24 cellular contexts compared by ENCODE assay signal in genomic region chr1:156832434-156832833, GRCh38. TPM values are rescaled to one million over a fixed set of nuclear protein-coding genes. Genes with fewer than 3 reads are reported as not detected.
DNase-seq lines count a peak whose midpoint lies in the region; ATAC-seq, FAIRE-seq and TF ChIP-seq lines count a peak whose summit lies in the region.
"Had no signal": no experiment of that assay in that cellular context is flagged by ENCODE, and none has a peak within 500 bp of the region (broad histone marks: within the 10 kb centered on the region; RNA-seq: fewer than 3 reads in every experiment).

No MANE protein-coding gene starts in this region.

- H3K27ac ChIP-seq in WERI-Rb-1 (no peak overlapping the region), H1 (ENCODE audit: low read depth, low read length) (no peak overlapping the region), prostate gland (no peak overlapping the region)
- H3K27ac ChIP-seq: GM23248, KMS-11, PC-9, RWPE1 had no signal

- TF ChIP-seq POLR2A in H1 (IDR thresholded peaks at IDR 0.05; ENCODE audit: control extremely low read depth in 1 of 2, low read depth in 2 of 2, low read length in 2 of 2) (no peak), prostate gland (IDR thresholded peaks at IDR 0.05) (no peak)

- H2BK5ac ChIP-seq in H1 (ENCODE audit: low read depth, low read length), result no peak overlapping the region

- FAIRE-seq in H1 (lab: Jason Lieb, UNC), result no peak
- FAIRE-seq: G401.6 had no signal

- no peak for TF ChIP-seq EP300 in H1 (IDR thresholded peaks at IDR 0.05; ENCODE audit: borderline replicate concordance in 1 of 2, low read depth in 2 of 2, low read length in 2 of 2)

- no peak for DNase-seq in activated CD4-positive, alpha-beta T cell treated with anti-CD3 and anti-CD28 coated beads, Interleukin-2, amount 10 ng/mL, durations not matched to agents 24 days and 14 days
- no peak for DNase-seq in activated CD4-positive, alpha-beta T cell treated with anti-CD3 and anti-CD28 coated beads for 1 hour
- DNase-seq in WERI-Rb-1, result no peak
- DNase-seq in H1 (ENCODE audit: low read depth in 1 of 2, low spot score in 2 of 2), result no peak
- peak; percentile 3 for DNase-seq in posterior vena cava (ENCODE audit: low spot score)
- no peak for DNase-seq in prostate gland (ENCODE audit: low spot score)
- no peak for DNase-seq in NAMALWA (ENCODE audit: low spot score)
- DNase-seq: 8988T; BE2C; CD4-positive, CD25-positive, alpha-beta regulatory T cell; COR-L47; DMS 273 treated with DMSO at 0.1 percent for 48 hours; DND-41; GM23248; MV-4-11; NCI-H1417; NCI-H187; NCI-H2107; NCI-H524 treated with DMSO at 0.1 percent for 48 hours; PC-9 had no signal

- no peak overlapping the region for H4K5ac ChIP-seq in H1 (ENCODE audit: insufficient read length, low read depth, low read length)

- WGBS in H1 (ENCODE audit: extremely low coverage in 1 of 2, insufficient coverage in 1 of 2, insufficient read length in 1 of 2, insufficient replicate concordance in 2 of 2, low coverage in 1 of 2, low lambda C conversion rate in 2 of 2, missing lambda C conversion rate in 1 of 2), 2 experiments, result 65% methylated on average over 5 of the region's 5 CpGs; no CpG with 5 or more reads in 1 of the 2 experiments
- WGBS in prostate gland, result 74% methylated on average over 5 of the region's 5 CpGs

- no peak overlapping the region for H3K18ac ChIP-seq in H1 (ENCODE audit: extremely low read depth, low read length)

- no peaks in the 10 kb centered on the region for H3K9me3 Mint-ChIP-seq in activated CD4-positive, alpha-beta T cell treated with anti-CD3 and anti-CD28 coated beads, Interleukin-2, amount 10 ng/mL, durations not matched to agents 24 days and 14 days
- H3K9me3 Mint-ChIP-seq: CD4-positive, CD25-positive, alpha-beta regulatory T cell had no signal

- H2AFZ ChIP-seq in H1 (ENCODE audit: low read length), result no peak overlapping the region
- H2AFZ ChIP-seq: GM23248, PC-9 had no signal

- TF ChIP-seq CTCF in WERI-Rb-1 (IDR thresholded peaks at IDR 0.05; ENCODE audit: low read depth, low read length) (0 out of 2 replicates have a peak, but pooled peaks have one; percentile 34), H1 (IDR thresholded peaks at IDR 0.05; ENCODE audit: control extremely low read depth in 1 of 3, insufficient read depth in 1 of 3, low read depth in 1 of 3, low read length in 3 of 3) (peak in 1 of 3 experiments; percentile 15; a peak in 1 of 4 replicates), prostate gland (IDR thresholded peaks at IDR 0.05) (no peak)

- POLR2A ChIA-PET in H1 (lab: Charles Lee; ENCODE audit: partially characterized antibody), result interaction anchor here (1.4 kb wide), 1 partner anchor 18 kb away, joined by 4 read pairs; no protein-coding TSS in a partner anchor

- intact Hi-C loops in activated CD4-positive, alpha-beta T cell treated with anti-CD3 and anti-CD28 coated beads, Interleukin-2, amount 10 ng/mL, durations not matched to agents 24 days and 14 days (cut with micrococcal nuclease), result no loop called here
- intact Hi-C loops in posterior vena cava (cut with DNase I) (no loop called here), prostate gland (cut with DNase I) (no loop called here)

- H3K23me2 ChIP-seq in H1 (ENCODE audit: low read depth, low read length), result no peaks in the 10 kb centered on the region

- peak overlapping the region; percentile 31; the same call in 1 of the 2 replicates for H2BK15ac ChIP-seq in H1 (ENCODE audit: low read length)

- no peak overlapping the region for H2BK120ac ChIP-seq in H1 (replicated peaks; ENCODE audit: low read depth, low read length)

- H2BK20ac ChIP-seq in H1 (ENCODE audit: low read length), result no peak overlapping the region

- H3K4me1 Mint-ChIP-seq in activated CD4-positive, alpha-beta T cell treated with anti-CD3 and anti-CD28 coated beads, Interleukin-2, amount 10 ng/mL, durations not matched to agents 24 days and 14 days, result peaks cover 52% of the 10 kb centered on the region

- no peak for ATAC-seq in HG02798 (IDR thresholded peaks at IDR 0.05; ENCODE audit: poor library complexity, unreplicated experiment)

- no peaks in the 10 kb centered on the region for H3K79me2 ChIP-seq in H1 (ENCODE audit: control insufficient read depth in 1 of 2, insufficient read depth in 2 of 2, low read length in 2 of 2)

- H3K79me1 ChIP-seq in H1 (ENCODE audit: low read depth, low read length), result no peaks in the 10 kb centered on the region

- H3K4me3 ChIP-seq in WERI-Rb-1 (ENCODE audit: low read depth, low read length) (no peak overlapping the region), H1 (ENCODE audit: extremely low read depth in 1 of 4, insufficient read depth in 2 of 4, low read depth in 3 of 4, low read length in 4 of 4) (no peak overlapping the region), prostate gland (no peak overlapping the region)
- H3K4me3 ChIP-seq: GM23248, PC-9 had no signal

- H3K27me3 Mint-ChIP-seq in activated CD4-positive, alpha-beta T cell treated with anti-CD3 and anti-CD28 coated beads, Interleukin-2, amount 10 ng/mL, durations not matched to agents 24 days and 14 days, result no peaks in the 10 kb centered on the region
- H3K27me3 Mint-ChIP-seq: CD4-positive, CD25-positive, alpha-beta regulatory T cell had no signal

- H3K36me3 ChIP-seq in WERI-Rb-1 (no peaks in the 10 kb centered on the region), H1 (ENCODE audit: control insufficient read depth in 2 of 4, insufficient read depth in 4 of 4, low read length in 3 of 4) (no peaks in the 10 kb centered on the region), prostate gland (no peaks in the 10 kb centered on the region)
- H3K36me3 ChIP-seq: BE2C had no signal

- H4K20me1 ChIP-seq in H1 (replicated peaks in 1 of 2; ENCODE audit: control insufficient read depth in 1 of 2, insufficient read depth in 2 of 2, low read length in 2 of 2), result no peaks in the 10 kb centered on the region

- H3K27ac Mint-ChIP-seq in activated CD4-positive, alpha-beta T cell treated with anti-CD3 and anti-CD28 coated beads, Interleukin-2, amount 10 ng/mL, durations not matched to agents 24 days and 14 days, result peak overlapping the region; percentile 2
- H3K27ac Mint-ChIP-seq: CD4-positive, CD25-positive, alpha-beta regulatory T cell had no signal

- H3K9me3 ChIP-seq in WERI-Rb-1 (ENCODE audit: severe bottlenecking), result no peaks in the 10 kb centered on the region
- H3K9me3 ChIP-seq in H1 (ENCODE audit: insufficient read depth in 2 of 2, low read depth in 1 of 2, low read length in 1 of 2), result no peaks in the 10 kb centered on the region
- no peaks in the 10 kb centered on the region for H3K9me3 ChIP-seq in prostate gland
- H3K9me3 ChIP-seq: BE2C had no signal

- no peak overlapping the region for H2BK12ac ChIP-seq in H1 (ENCODE audit: low read depth, low read length)

- no peak overlapping the region for H3K4ac ChIP-seq in H1 (replicated peaks; ENCODE audit: insufficient read length, low read depth, low read length)

- H3K14ac ChIP-seq in H1 (ENCODE audit: insufficient read length), result no peak overlapping the region

- H3K4me3 Mint-ChIP-seq in activated CD4-positive, alpha-beta T cell treated with anti-CD3 and anti-CD28 coated beads, Interleukin-2, amount 10 ng/mL, durations not matched to agents 24 days and 14 days, result no peak overlapping the region
- H3K4me3 Mint-ChIP-seq: CD4-positive, CD25-positive, alpha-beta regulatory T cell had no signal

- no peak overlapping the region for H3K56ac ChIP-seq in H1 (replicated peaks; ENCODE audit: insufficient read length, low read depth, low read length)

- no peak overlapping the region for H4K91ac ChIP-seq in H1 (replicated peaks; ENCODE audit: insufficient read length, low read length)

- no peak overlapping the region for H3K4me2 ChIP-seq in H1 (ENCODE audit: insufficient read depth in 1 of 2, low read depth in 2 of 2, low read length in 2 of 2)
- H3K4me2 ChIP-seq: KMS-11, PC-9 had no signal

- TF ChIP-seq RAD21 in H1 (IDR thresholded peaks at IDR 0.05 in 1 of 2, conservative IDR thresholded peaks at IDR 0.05 in 1 of 2; ENCODE audit: low read depth in 2 of 2, low read length in 2 of 2), result 0 out of 4 replicates have a peak, but pooled peaks of 1 of the 2 experiments have one; percentile 3

- H4K8ac ChIP-seq in H1 (ENCODE audit: extremely low read depth, insufficient read depth, low read length), result no peak overlapping the region

- H3K9ac ChIP-seq in H1 (replicated peaks in 1 of 4; ENCODE audit: extremely low read depth in 1 of 4, low read depth in 3 of 4, low read length in 3 of 4), result no peak overlapping the region
- H3K9ac ChIP-seq: GM23248, KMS-11 had no signal

- H3K27me3 ChIP-seq in WERI-Rb-1 (ENCODE audit: insufficient read depth, low read depth, severe bottlenecking), result no peaks in the 10 kb centered on the region
- peaks cover 0 to 14% (median 7%) of the 10 kb centered on the region in 4 experiments; a peak in 5 of 7 replicates for H3K27me3 ChIP-seq in H1 (replicated peaks in 1 of 4; ENCODE audit: control insufficient read depth in 3 of 4, extremely low read depth in 1 of 4, insufficient read depth in 3 of 4, low read length in 3 of 4)
- no peaks in the 10 kb centered on the region for H3K27me3 ChIP-seq in prostate gland (replicated peaks; ENCODE audit: insufficient read depth)
- H3K27me3 ChIP-seq: BE2C had no signal

- CTCF ChIA-PET in H1 (lab: Charles Lee; ENCODE audit: partially characterized antibody), result interaction anchor here (1.0 to 22.0 kb wide), 8 partner anchors 11 to 205 kb away, joined by 3 to 556 read pairs (median 11); partner anchors contain the start of genes INSRR, LRRC71, NTRK1 and PEAR1

- H3K36me3 Mint-ChIP-seq in activated CD4-positive, alpha-beta T cell treated with anti-CD3 and anti-CD28 coated beads, Interleukin-2, amount 10 ng/mL, durations not matched to agents 24 days and 14 days (ENCODE audit: low read depth), result no peaks in the 10 kb centered on the region
- H3K36me3 Mint-ChIP-seq: CD4-positive, CD25-positive, alpha-beta regulatory T cell had no signal

- H2AK5ac ChIP-seq in H1 (ENCODE audit: low read depth, low read length), result no peak overlapping the region

- H3K4me1 ChIP-seq in H1 (replicated peaks in 1 of 4; ENCODE audit: control insufficient read depth in 3 of 4, insufficient read depth in 4 of 4, low read length in 3 of 4), result no peaks in the 10 kb centered on the region
- no peaks in the 10 kb centered on the region for H3K4me1 ChIP-seq in prostate gland (replicated peaks)
- H3K4me1 ChIP-seq: BE2C had no signal

- no peak overlapping the region for H3K23ac ChIP-seq in H1 (ENCODE audit: insufficient read length)

RNA-seq across cellular contexts. Expression of gene SH2D2A, which starts 15.8 kb away (rescaled TPM):
- total RNA-seq in activated CD4-positive, alpha-beta T cell treated with anti-CD3 and anti-CD28 coated beads, Interleukin-2, amount 10 ng/mL, durations not matched to agents 24 days and 14 days, result 277 and 282 TPM in 2 replicates
- 3.3 and 4.5 TPM in 2 replicates for total RNA-seq in H1 (2021; fragmentation: NEBNext Ultra II Directional; extraction: Animal tissue kit (Norgen Biotek cat#: 25700))
- 7.9 and 13.7 TPM in 2 replicates for polyA plus RNA-seq in H1 (2011; rRNA removed)
- 10.1 TPM for polyA plus RNA-seq in H1 (2011; cell fraction: cytosol; rRNA removed)
- polyA plus RNA-seq in H1 (2011; cell fraction: nucleus; rRNA removed), result 8.8 TPM
- 3.1 to 8.0 TPM (median 5.5 TPM) in 4 replicates for polyA plus RNA-seq in H1 (2012, experiment 1 of 2)
- polyA plus RNA-seq in H1 (2012, experiment 2 of 2), result 4.7 TPM
- 5.7 TPM for polyA plus RNA-seq in H1 (2013, experiment 1 of 2)
- polyA plus RNA-seq in H1 (2013, experiment 2 of 2), result 5.3 TPM
- polyA minus RNA-seq in H1 (2011; rRNA and poly(A)+ RNA removed), result 0.57 and 0.78 TPM in 2 replicates
- 5.1 TPM for polyA minus RNA-seq in H1 (2011; cell fraction: cytosol; rRNA and poly(A)+ RNA removed)
- polyA minus RNA-seq in H1 (2011; cell fraction: nucleus; rRNA and poly(A)+ RNA removed), result 4.6 TPM
- 1 to 10 TPM; 3.2 to 3.4 TPM for total RNA-seq in posterior vena cava
- total RNA-seq in prostate gland, result under 1 TPM in 1 of 2 donors, not detected in 1; 0.80 TPM
- total RNA-seq: GM23248 had no signal

RNA-seq across cellular contexts. Expression of gene INSRR, which starts 26.5 kb away (rescaled TPM):
- total RNA-seq in activated CD4-positive, alpha-beta T cell treated with anti-CD3 and anti-CD28 coated beads, Interleukin-2, amount 10 ng/mL, durations not matched to agents 24 days and 14 days, result 0.68 and 0.71 TPM in 2 replicates
- not detected in 2 replicates for total RNA-seq in H1 (2021; fragmentation: NEBNext Ultra II Directional; extraction: Animal tissue kit (Norgen Biotek cat#: 25700))
- 0.02 TPM in 2 replicates for polyA plus RNA-seq in H1 (2011; rRNA removed)
- polyA plus RNA-seq in H1 (2011; cell fraction: cytosol; rRNA removed), result not detected
- 0.17 TPM for polyA plus RNA-seq in H1 (2011; cell fraction: nucleus; rRNA removed)
- polyA plus RNA-seq in H1 (2012, experiment 1 of 2), result 0.03 to 0.04 TPM in 2 of 4 replicates, not detected in the others
- 0.03 TPM for polyA plus RNA-seq in H1 (2012, experiment 2 of 2)
- polyA plus RNA-seq in H1 (2013, experiment 1 of 2), result not detected
- polyA plus RNA-seq in H1 (2013, experiment 2 of 2), result under 0.01 TPM
- polyA minus RNA-seq in H1 (2011; rRNA and poly(A)+ RNA removed), result 0.07 TPM in 1 of 2 replicates, not detected in the other
- polyA minus RNA-seq in H1 (2011; cell fraction: cytosol; rRNA and poly(A)+ RNA removed), result not detected
- 0.10 TPM for polyA minus RNA-seq in H1 (2011; cell fraction: nucleus; rRNA and poly(A)+ RNA removed)
- total RNA-seq in posterior vena cava (under 1 TPM; 0.19 to 0.23 TPM), prostate gland (1 to 10 TPM in 1 of 2 donors, under 1 TPM in 1; 0.18 to 3.0 TPM)
- total RNA-seq: GM23248, PC-9 had no signal
- polyA plus RNA-seq: CD4-positive, CD25-positive, alpha-beta regulatory T cell had no signal

RNA-seq across cellular contexts. Expression of gene NTRK1, which starts 28.2 kb away (rescaled TPM):
- 54.3 and 61.2 TPM in 2 replicates for total RNA-seq in activated CD4-positive, alpha-beta T cell treated with anti-CD3 and anti-CD28 coated beads, Interleukin-2, amount 10 ng/mL, durations not matched to agents 24 days and 14 days
- total RNA-seq in H1 (2021; fragmentation: NEBNext Ultra II Directional; extraction: Animal tissue kit (Norgen Biotek cat#: 25700)), result 0.24 and 0.27 TPM in 2 replicates
- 0.12 and 0.13 TPM in 2 replicates for polyA plus RNA-seq in H1 (2011; rRNA removed)
- 0.06 TPM for polyA plus RNA-seq in H1 (2011; cell fraction: cytosol; rRNA removed)
- 0.74 TPM for polyA plus RNA-seq in H1 (2011; cell fraction: nucleus; rRNA removed)
- polyA plus RNA-seq in H1 (2012, experiment 1 of 2), result 0.05 to 0.15 TPM (median 0.13 TPM) in 3 of 4 replicates, not detected in the other
- polyA plus RNA-seq in H1 (2012, experiment 2 of 2), result 0.05 TPM
- 0.18 TPM for polyA plus RNA-seq in H1 (2013, experiment 1 of 2)
- 0.06 TPM for polyA plus RNA-seq in H1 (2013, experiment 2 of 2)
- polyA minus RNA-seq in H1 (2011; rRNA and poly(A)+ RNA removed), result 0.12 and 0.13 TPM in 2 replicates
- not detected for polyA minus RNA-seq in H1 (2011; cell fraction: cytosol; rRNA and poly(A)+ RNA removed)
- not detected for polyA minus RNA-seq in H1 (2011; cell fraction: nucleus; rRNA and poly(A)+ RNA removed)
- total RNA-seq in posterior vena cava, result 1 to 10 TPM; 3.5 to 3.9 TPM
- 10 to 100 TPM in 1 of 2 donors, under 1 TPM in 1; 0.59 to 31.4 TPM for total RNA-seq in prostate gland
- total RNA-seq: PC-9 had no signal

Comparison
In these comparisons a context has a peak if more than half of its experiments do, and no peak if none do; other contexts are left out.
1. RNA of gene SH2D2A, which starts 15.8 kb away (total RNA-seq): 277 to 282 TPM in activated CD4-positive, alpha-beta T cell treated with anti-CD3 and anti-CD28 coated beads, Interleukin-2, amount 10 ng/mL, durations not matched to agents 24 days and 14 days; 3.2 to 3.4 TPM in posterior vena cava, 3.3 to 4.5 TPM in H1 and 0.80 TPM in prostate gland; every median in the first group is over 10 times any median in the second.